Comparison of ENCODE assay signal across 20 cellular contexts in genomic region chr3:20576228-20576627, GRCh38.
"Had no signal": no experiment of that assay in that cellular context is flagged by ENCODE, and none has a peak within 500 bp of the region (broad histone marks: within the 10 kb centered on the region; RNA-seq: fewer than 3 reads in every experiment).

No MANE protein-coding gene starts in this region.

- H3K27ac ChIP-seq: body of pancreas, dorsolateral prefrontal cortex, epithelial cell of prostate, heart right ventricle, neural progenitor cell, prostate gland, suprapubic skin, VCaP had no signal

- DNase-seq: activated CD4-positive, alpha-beta T cell treated with anti-CD3 and anti-CD28 coated beads for 1 hour; activated CD4-positive, alpha-beta T cell treated with anti-CD3 and anti-CD28 coated beads, Interleukin-2, amount 50 U/mL, for 48 hours; activated gamma-delta T cell treated with Interleukin-2 at 50 U/mL for 16 hours; activated T-cell treated with anti-CD3 and anti-CD28 coated beads for 4 hours; body of pancreas; dorsolateral prefrontal cortex; heart right ventricle; left ventricle myocardium superior; mucosa of descending colon; naive B cell; right cardiac atrium; stimulated activated CD4-positive, alpha-beta T cell treated with anti-CD3 and anti-CD28 coated beads, Interleukin-2, amount 100 ng/mL, for 24 hours; stimulated activated naive CD8-positive, alpha-beta T cell treated with anti-CD3 and anti-CD28 coated beads, Interleukin-15, amount 100 ng/mL, for 72 hours; T-helper 2 cell had no signal

- ATAC-seq: activated naive CD4-positive, alpha-beta T cell treated with anti-CD3 and anti-CD28 coated beads, Interleukin-2, amount 50 U/mL, for 72 hours; body of pancreas; heart right ventricle; left ventricle myocardium superior; mucosa of descending colon; right cardiac atrium; stimulated activated naive CD8-positive, alpha-beta T cell treated with anti-CD3 and anti-CD28 coated beads, Interleukin-15, amount 100 ng/mL, for 72 hours had no signal

- H3K27me3 ChIP-seq: body of pancreas, dorsolateral prefrontal cortex, heart right ventricle, neural progenitor cell, suprapubic skin had no signal

- H3K36me3 ChIP-seq: heart right ventricle, neural progenitor cell, prostate gland, suprapubic skin had no signal

- H3K4me3 ChIP-seq: body of pancreas, dorsolateral prefrontal cortex, heart right ventricle, mucosa of descending colon, neural progenitor cell, prostate gland, suprapubic skin had no signal

- H3K9me3 ChIP-seq: body of pancreas, prostate gland, suprapubic skin had no signal

- H3K4me1 ChIP-seq: body of pancreas, prostate gland, suprapubic skin had no signal
